Comparison of ENCODE assay signal across 8 cellular contexts in the genomic region with DNA sequence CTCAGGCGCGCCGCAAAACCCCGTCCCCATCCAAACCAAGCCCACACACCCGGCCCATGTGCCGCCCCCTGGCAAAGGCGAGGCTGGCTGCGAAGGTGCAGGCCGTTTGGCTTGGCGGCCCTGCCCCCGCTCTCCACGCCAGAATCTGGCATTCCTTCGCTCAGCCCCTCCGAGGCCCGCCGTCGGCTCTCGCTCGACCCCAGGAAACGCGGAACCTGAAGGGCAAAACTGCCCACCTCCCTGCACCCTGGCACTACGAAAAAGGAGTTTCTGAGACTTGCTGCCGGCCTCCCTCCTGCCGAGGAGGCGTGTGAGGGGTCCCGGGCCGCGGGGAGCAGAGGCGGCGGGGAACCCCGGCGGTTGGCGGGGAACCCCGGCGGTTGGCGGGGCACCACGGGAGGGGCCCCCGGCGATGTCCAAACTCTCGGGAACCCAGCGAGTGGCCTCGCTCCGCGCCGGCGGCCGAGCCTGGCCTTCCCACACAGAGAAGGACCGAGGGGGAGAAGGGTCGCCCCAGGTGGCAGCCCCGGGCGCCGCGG. TPM values are rescaled to one million over a fixed set of nuclear protein-coding genes. Genes with fewer than 3 reads are reported as not detected.
DNase-seq lines count a peak whose midpoint lies in the region; ATAC-seq and TF ChIP-seq lines count a peak whose summit lies in the region.
"Not testable (repeated sequence)": the region's sequence is repeated elsewhere in the genome, so short reads cannot be mapped to it uniquely, and the experiment has no call there.

No MANE protein-coding gene starts in this region.

- not testable (repeated sequence) for H3K9ac ChIP-seq in rectal smooth muscle tissue (ENCODE audit: low read length)

- CTCF ChIA-PET in PC-9 (lab: Charles Lee); activated CD8-positive, alpha-beta T cell treated with anti-CD3 and anti-CD28 coated beads, Interleukin-2, amount 10 ng/mL, durations not matched to agents 7 days and 5 days (lab: Charles Lee): not testable (repeated sequence)

- not testable (repeated sequence) for H3K27me3 ChIP-seq in DOHH2 (ENCODE audit: control insufficient read depth, low read length); PC-9 (ENCODE audit: insufficient read depth, low read depth); lung (ENCODE audit: control insufficient read depth, insufficient read depth); rectal smooth muscle tissue (ENCODE audit: control insufficient read depth, insufficient read depth, low read length); thoracic aorta (replicated peaks; ENCODE audit: insufficient read depth)

- not testable (repeated sequence) for H3K27me3 Mint-ChIP-seq in activated CD8-positive, alpha-beta T cell treated with anti-CD3 and anti-CD28 coated beads, Interleukin-2, amount 10 ng/mL, durations not matched to agents 7 days and 5 days (ENCODE audit: low read depth)

- intact Hi-C loops in PC-9 (cut with micrococcal nuclease; ENCODE audit: unreplicated experiment) = not testable (repeated sequence)

- POLR2A ChIA-PET in PC-9 (lab: Charles Lee; ENCODE audit: unreplicated experiment); activated CD8-positive, alpha-beta T cell treated with anti-CD3 and anti-CD28 coated beads, Interleukin-2, amount 10 ng/mL, durations not matched to agents 7 days and 5 days (lab: Charles Lee): not testable (repeated sequence)

- in situ Hi-C loops in astrocyte of the spinal cord (cut with HindIII; ENCODE audit: low sequenced_read_pairs) = not testable (repeated sequence)

- H3K27ac ChIP-seq in DOHH2 (ENCODE audit: low read depth, low read length); PC-9; rectal smooth muscle tissue (ENCODE audit: low read depth, low read length): not testable (repeated sequence)
- peak overlapping the region in 1 of 2 donors; percentile 73 for H3K27ac ChIP-seq in lung (ENCODE audit: low read depth in 1 of 2, low read length in 1 of 2)
- peak overlapping the region; percentile 78 to 87 for H3K27ac ChIP-seq in thoracic aorta

- peak overlapping the region; percentile 58 for H3K4me3 ChIP-seq in DOHH2 (ENCODE audit: low read length)
- H3K4me3 ChIP-seq in PC-9 = peak overlapping the region; percentile 54; the same call in 1 of the 2 replicates
- H3K4me3 ChIP-seq in astrocyte of the spinal cord (ENCODE audit: low read depth, low read length) = peak overlapping the region; percentile 45
- peak overlapping the region; percentile 47 for H3K4me3 ChIP-seq in fibroblast of pulmonary artery (replicated peaks; ENCODE audit: low read depth, low read length)
- H3K4me3 ChIP-seq in lung = peak overlapping the region; percentile 35
- peak overlapping the region; percentile 54 for H3K4me3 ChIP-seq in rectal smooth muscle tissue (ENCODE audit: low read length)
- peak overlapping the region; percentile 71 for H3K4me3 ChIP-seq in thoracic aorta

- not testable (repeated sequence) for H2AFZ ChIP-seq in PC-9

- not testable (repeated sequence) for H3K9me2 ChIP-seq in DOHH2 (replicated peaks; ENCODE audit: control insufficient read depth, low read length); PC-9 (ENCODE audit: insufficient read depth)

- not testable (repeated sequence) for TF ChIP-seq CTCF in DOHH2 (IDR thresholded peaks at IDR 0.05; ENCODE audit: low read depth, low read length, poor library complexity, severe bottlenecking); PC-9 (conservative IDR thresholded peaks at IDR 0.05); astrocyte of the spinal cord (IDR thresholded peaks at IDR 0.05; ENCODE audit: low read depth, low read length); fibroblast of pulmonary artery (IDR thresholded peaks at IDR 0.05; ENCODE audit: low read length, missing control alignments); lung (IDR thresholded peaks at IDR 0.05; ENCODE audit: control extremely low read depth, extremely low read depth); thoracic aorta (IDR thresholded peaks at IDR 0.05)

- H3K4me3 Mint-ChIP-seq in activated CD8-positive, alpha-beta T cell treated with anti-CD3 and anti-CD28 coated beads, Interleukin-2, amount 10 ng/mL, durations not matched to agents 7 days and 5 days = peak overlapping the region; percentile 74

- H3K79me2 ChIP-seq in DOHH2 (ENCODE audit: control insufficient read depth, low read length); PC-9 (ENCODE audit: low read depth): not testable (repeated sequence)

- H3K4me2 ChIP-seq in DOHH2 (ENCODE audit: low read length) = peak overlapping the region; percentile 51; the same call in 1 of the 2 replicates
- H3K4me2 ChIP-seq in PC-9 = not testable (repeated sequence)

- not testable (repeated sequence) for H3K36me3 ChIP-seq in DOHH2 (ENCODE audit: control insufficient read depth, low read length); PC-9 (ENCODE audit: low read depth); lung (ENCODE audit: control insufficient read depth in 2 of 2, insufficient read depth in 2 of 2, low read length in 2 of 2); rectal smooth muscle tissue (ENCODE audit: control insufficient read depth, insufficient read depth, low read length); thoracic aorta

- not testable (repeated sequence) for H3K9me3 Mint-ChIP-seq in activated CD8-positive, alpha-beta T cell treated with anti-CD3 and anti-CD28 coated beads, Interleukin-2, amount 10 ng/mL, durations not matched to agents 7 days and 5 days (ENCODE audit: insufficient read depth)

- 1 to 2% methylated on average over 14 to 18 of the region's 53 CpGs for WGBS in lung, 2 donors

- H3K4me1 Mint-ChIP-seq in activated CD8-positive, alpha-beta T cell treated with anti-CD3 and anti-CD28 coated beads, Interleukin-2, amount 10 ng/mL, durations not matched to agents 7 days and 5 days (ENCODE audit: low read depth) = not testable (repeated sequence)

- TSS peak; percentile 99 for BruUV-seq in PC-9 (replicated peaks; lab: Mats Ljungman, UMichigan)

- not testable (repeated sequence) for H4K20me1 ChIP-seq in DOHH2 (ENCODE audit: control insufficient read depth, insufficient read depth, low read depth, low read length); PC-9 (ENCODE audit: insufficient read depth)

- not testable (repeated sequence) for H3K27ac Mint-ChIP-seq in activated CD8-positive, alpha-beta T cell treated with anti-CD3 and anti-CD28 coated beads, Interleukin-2, amount 10 ng/mL, durations not matched to agents 7 days and 5 days

- not testable (repeated sequence) for H3K9me3 ChIP-seq in DOHH2 (ENCODE audit: control insufficient read depth, insufficient read depth, low read length); PC-9 (ENCODE audit: insufficient read depth, low read depth); lung (ENCODE audit: control insufficient read depth in 2 of 2, insufficient read depth in 1 of 2, low read length in 1 of 2); thoracic aorta

- not testable (repeated sequence) for H3K36me3 Mint-ChIP-seq in activated CD8-positive, alpha-beta T cell treated with anti-CD3 and anti-CD28 coated beads, Interleukin-2, amount 10 ng/mL, durations not matched to agents 7 days and 5 days (ENCODE audit: low read depth)

- not testable (repeated sequence) for H3K4me1 ChIP-seq in DOHH2 (ENCODE audit: control insufficient read depth, low read length); PC-9 (replicated peaks; ENCODE audit: insufficient read depth); lung (ENCODE audit: control insufficient read depth in 2 of 2, insufficient read depth in 2 of 2, low read length in 2 of 2); rectal smooth muscle tissue (ENCODE audit: control insufficient read depth, insufficient read depth, low read length); thoracic aorta (ENCODE audit: control insufficient read depth in 1 of 2, low read depth in 2 of 2)

- not testable (repeated sequence) for H3F3A ChIP-seq in DOHH2 (ENCODE audit: control insufficient read depth, insufficient read depth); PC-9 (ENCODE audit: insufficient read depth, low read depth)

- peak; percentile 69 for ATAC-seq in activated CD8-positive, alpha-beta T cell treated with anti-CD3 and anti-CD28 coated beads, Interleukin-2, amount 10 ng/mL, durations not matched to agents 7 days and 5 days
- not testable (repeated sequence) for ATAC-seq in lung (ENCODE audit: insufficient read depth, low FRiP score); thoracic aorta (ENCODE audit: insufficient number of reproducible peaks, low FRiP score, low read depth)

- peak in 1 of 2 experiments; percentile 3 for DNase-seq in PC-9
- DNase-seq in activated CD8-positive, alpha-beta T cell treated with anti-CD3 and anti-CD28 coated beads, Interleukin-2, amount 10 ng/mL, durations not matched to agents 7 days and 5 days = peak; percentile 30
- DNase-seq in astrocyte of the spinal cord (ENCODE audit: low read depth, low spot score); fibroblast of pulmonary artery (ENCODE audit: low read depth); thoracic aorta (ENCODE audit: low spot score): not testable (repeated sequence)
- peak; percentile 26 for DNase-seq in lung (ENCODE audit: low spot score)

RNA-seq across cellular contexts. Expression of gene NOTCH2NLA, which starts 0.6 kb away (rescaled TPM):
- 45.8 and 57.5 TPM in 2 replicates for total RNA-seq in PC-9 (2021)
- 10 to 100 TPM; 21.9 to 22.2 TPM for total RNA-seq in activated CD8-positive, alpha-beta T cell treated with anti-CD3 and anti-CD28 coated beads, Interleukin-2, amount 10 ng/mL, durations not matched to agents 7 days and 5 days
- total RNA-seq in lung = 100 to 1,000 TPM in 1 of 2 donors, 10 to 100 TPM in 1; 45.1 to 128 TPM
- 10 to 100 TPM; 14.6 to 22.9 TPM for polyA plus RNA-seq in lung
- 10 to 100 TPM; 83.8 to 90.0 TPM for total RNA-seq in thoracic aorta
